In genomic region chr16:11561440-11561797, GRCh38 we compare ENCODE assay signal across 12 cellular contexts. TPM values are rescaled to one million over a fixed set of nuclear protein-coding genes. Genes with fewer than 3 reads are reported as not detected.
DNase-seq lines count a peak whose midpoint lies in the region; ATAC-seq, FAIRE-seq and TF ChIP-seq lines count a peak whose summit lies in the region.
"Had no signal": no experiment of that assay in that cellular context is flagged by ENCODE, and none has a peak within 500 bp of the region (broad histone marks: within the 10 kb centered on the region; RNA-seq: fewer than 3 reads in every experiment).

No MANE protein-coding gene starts in this region.

- DNase-seq in H9 = no peak
- DNase-seq in activated CD8-positive, alpha-beta T cell treated with anti-CD3 and anti-CD28 coated beads, Interleukin-2, amount 10 ng/mL, durations not matched to agents 7 days and 5 days = no peak
- DNase-seq in small intestine = no peak
- no peak for DNase-seq in NCI-H82 (lab: John Stamatoyannopoulos, UW)
- DNase-seq in MM.1S = no peak
- no peak for DNase-seq in HuH-7.5 (ENCODE audit: low spot score)
- no peak for DNase-seq in PC-3
- DNase-seq: GDM1, NCI-H1048, nucleus accumbens, SIG-M5 had no signal

- H2BK12ac ChIP-seq in H9 (ENCODE audit: insufficient read length, low read depth, low read length) = no peak overlapping the region

- no peaks in the 10 kb centered on the region for H3K9me2 ChIP-seq in MM.1S (replicated peaks; ENCODE audit: insufficient read depth, low read length)
- no peaks in the 10 kb centered on the region for H3K9me2 ChIP-seq in PC-3 (replicated peaks; ENCODE audit: low read length)

- H3K36me3 Mint-ChIP-seq in H9 (ENCODE audit: insufficient read depth in 1 of 3, low read depth in 3 of 3) = peaks cover 6 to 30% (median 30%) of the 10 kb centered on the region in 3 experiments
- H3K36me3 Mint-ChIP-seq in activated CD8-positive, alpha-beta T cell treated with anti-CD3 and anti-CD28 coated beads, Interleukin-2, amount 10 ng/mL, durations not matched to agents 7 days and 5 days (ENCODE audit: low read depth) = peaks cover 47% of the 10 kb centered on the region

- H3K9ac ChIP-seq in H9 (ENCODE audit: extremely low read depth, insufficient read length, low read length) (no peak overlapping the region), MM.1S (ENCODE audit: low read length) (no peak overlapping the region), PC-3 (ENCODE audit: low read length) (no peak overlapping the region)

- H3K9me3 ChIP-seq in H9 (ENCODE audit: control insufficient read depth, low read depth, low read length) (no peaks in the 10 kb centered on the region), gastroesophageal sphincter (peaks cover 0 to 3% (median 0%) of the 10 kb centered on the region in 3 donors), small intestine (ENCODE audit: control insufficient read depth, low read depth) (no peaks in the 10 kb centered on the region), MM.1S (replicated peaks; ENCODE audit: insufficient read depth, low read length) (no peaks in the 10 kb centered on the region), PC-3 (ENCODE audit: low read length) (no peaks in the 10 kb centered on the region)

- no peak for TF ChIP-seq EP300 in gastroesophageal sphincter (IDR thresholded peaks at IDR 0.05)

- H3T11ph ChIP-seq in H9 (ENCODE audit: low read length) = no peak overlapping the region

- H4K8ac ChIP-seq in H9 (replicated peaks; ENCODE audit: insufficient read length, low read depth, low read length) = no peak overlapping the region

- POLR2A ChIA-PET in activated CD8-positive, alpha-beta T cell treated with anti-CD3 and anti-CD28 coated beads, Interleukin-2, amount 10 ng/mL, durations not matched to agents 7 days and 5 days (lab: Charles Lee) = interaction anchor here (1.3 to 2.0 kb wide), 2 partner anchors 9 to 25 kb away, joined by 3 to 8 read pairs; partner anchors contain the start of gene LITAF
- POLR2A ChIA-PET in PC-3 (lab: Charles Lee; ENCODE audit: unreplicated experiment) = no interaction called here

- H3K4ac ChIP-seq in H9 (ENCODE audit: low read depth, low read length) = no peak overlapping the region

- H2BK120ac ChIP-seq in H9 (ENCODE audit: low read depth, low read length, poor library complexity, severe bottlenecking) = no peak overlapping the region

- no peak overlapping the region for H3K23ac ChIP-seq in H9 (ENCODE audit: insufficient read length, low read depth, low read length)

- WGBS in H9 (ENCODE audit: extremely low coverage, insufficient read length, low lambda C conversion rate) = no CpG with 5 or more reads among the region's 6 CpGs
- WGBS in gastroesophageal sphincter (ENCODE audit: low coverage in 1 of 2), 2 donors = 69 to 74% methylated on average over 5 to 6 of the region's 6 CpGs
- 67 to 87% (median 86%) methylated on average over 6 of the region's 6 CpGs for WGBS in small intestine, 3 donors

- TF ChIP-seq POLR2A in gastroesophageal sphincter (IDR thresholded peaks at IDR 0.05) = no peak

- peaks cover 0 to 4% of the 10 kb centered on the region in 2 experiments; a peak in 2 of 5 replicates for H3K9me3 Mint-ChIP-seq in H9
- H3K9me3 Mint-ChIP-seq in activated CD8-positive, alpha-beta T cell treated with anti-CD3 and anti-CD28 coated beads, Interleukin-2, amount 10 ng/mL, durations not matched to agents 7 days and 5 days (ENCODE audit: insufficient read depth) = no peaks in the 10 kb centered on the region

- no peak overlapping the region for H3K18ac ChIP-seq in H9 (ENCODE audit: insufficient read length, low read depth, low read length)

- no peak overlapping the region for H3K56ac ChIP-seq in H9 (ENCODE audit: insufficient read length, low read depth, low read length)

- no peak overlapping the region for H4K5ac ChIP-seq in H9 (ENCODE audit: insufficient read length, low read depth, low read length)

- H3K27me3 ChIP-seq in H9 (ENCODE audit: insufficient read depth, low read length) (no peaks in the 10 kb centered on the region), gastroesophageal sphincter (no peaks in the 10 kb centered on the region), small intestine (ENCODE audit: control insufficient read depth in 2 of 2, insufficient read depth in 2 of 2, low read length in 2 of 2) (no peaks in the 10 kb centered on the region), MM.1S (replicated peaks; ENCODE audit: insufficient read depth, low read length) (no peaks in the 10 kb centered on the region), PC-3 (ENCODE audit: low read length) (no peaks in the 10 kb centered on the region)

- H4K20me1 ChIP-seq in H9 (ENCODE audit: control insufficient read depth, insufficient read depth, insufficient read length) (no peaks in the 10 kb centered on the region), MM.1S (ENCODE audit: insufficient read depth, low read length) (peaks cover 12% of the 10 kb centered on the region; the same call in 1 of the 2 replicates), PC-3 (ENCODE audit: low read length) (no peaks in the 10 kb centered on the region)

- H3K4me1 ChIP-seq in H9 (ENCODE audit: insufficient read depth, low read length) (peaks cover 5% of the 10 kb centered on the region; the same call in 1 of the 2 replicates), gastroesophageal sphincter (peaks cover 0 to 37% (median 3%) of the 10 kb centered on the region in 3 donors), small intestine (ENCODE audit: control insufficient read depth in 2 of 2, insufficient read depth in 1 of 2, low read depth in 1 of 2, low read length in 1 of 2) (no peaks in the 10 kb centered on the region), MM.1S (ENCODE audit: low read length) (no peaks in the 10 kb centered on the region; the same call in 1 of the 2 replicates), PC-3 (ENCODE audit: insufficient read depth, low read length) (no peaks in the 10 kb centered on the region)

- H3K27ac ChIP-seq in H9 (ENCODE audit: insufficient read length, low read depth, low read length) (no peak overlapping the region), gastroesophageal sphincter (peak overlapping the region in 3 of 4 donors; percentile 53 to 76 (median 59)), small intestine (ENCODE audit: low read depth in 1 of 2, low read length in 1 of 2) (peak overlapping the region; percentile 22 to 81), MM.1S (ENCODE audit: low read length) (no peak overlapping the region), PC-3 (ENCODE audit: low read length) (no peak overlapping the region)

- peaks cover 0 to 3% of the 10 kb centered on the region in 2 donors for H3K36me3 ChIP-seq in gastroesophageal sphincter
- H3K36me3 ChIP-seq in small intestine (ENCODE audit: control insufficient read depth in 2 of 2, insufficient read depth in 2 of 2, low read length in 2 of 2) = peaks cover 0 to 5% of the 10 kb centered on the region in 2 donors
- peaks cover 5% of the 10 kb centered on the region for H3K36me3 ChIP-seq in MM.1S (replicated peaks; ENCODE audit: insufficient read depth, low read length)
- no peaks in the 10 kb centered on the region for H3K36me3 ChIP-seq in PC-3 (ENCODE audit: low read depth, low read length)

- no peaks in the 10 kb centered on the region for H3F3A ChIP-seq in MM.1S (ENCODE audit: insufficient read depth, low read length)
- H3F3A ChIP-seq in PC-3 (ENCODE audit: low read length, unreplicated experiment) = no peaks in the 10 kb centered on the region

- H4K91ac ChIP-seq in H9 (ENCODE audit: insufficient read length, low read depth, low read length) = no peak overlapping the region

- no peak for ATAC-seq in activated CD8-positive, alpha-beta T cell treated with anti-CD3 and anti-CD28 coated beads, Interleukin-2, amount 10 ng/mL, durations not matched to agents 7 days and 5 days
- ATAC-seq in gastroesophageal sphincter (no peak), PC-3 (no peak)

- H2AFZ ChIP-seq in H9 (ENCODE audit: low read length) (no peak overlapping the region), MM.1S (ENCODE audit: low read length) (no peak overlapping the region), PC-3 (ENCODE audit: low read length) (no peak overlapping the region)

- H2AK5ac ChIP-seq in H9 (ENCODE audit: insufficient read length, low read length) = no peak overlapping the region

- H2BK15ac ChIP-seq in H9 (ENCODE audit: low read depth, low read length) = no peak overlapping the region

- H2BK20ac ChIP-seq in H9 (ENCODE audit: low read depth, low read length, poor library complexity, severe bottlenecking) = no peak overlapping the region

- CTCF ChIA-PET in activated CD8-positive, alpha-beta T cell treated with anti-CD3 and anti-CD28 coated beads, Interleukin-2, amount 10 ng/mL, durations not matched to agents 7 days and 5 days (lab: Charles Lee) = interaction anchor here (1.1 to 2.7 kb wide), 3 partner anchors 21 to 68 kb away, joined by 3 to 24 read pairs (median 7); no protein-coding TSS in a partner anchor
- CTCF ChIA-PET in PC-3 (lab: Charles Lee) = no interaction called here

- no peak overlapping the region for H2BK5ac ChIP-seq in H9 (ENCODE audit: insufficient read length, low read length)

- H3K27ac Mint-ChIP-seq in H9 = peak overlapping the region; percentile 9 to 74 (median 56)
- peak overlapping the region; percentile 93 for H3K27ac Mint-ChIP-seq in activated CD8-positive, alpha-beta T cell treated with anti-CD3 and anti-CD28 coated beads, Interleukin-2, amount 10 ng/mL, durations not matched to agents 7 days and 5 days

- no peaks in the 10 kb centered on the region for H3K23me2 ChIP-seq in H9 (ENCODE audit: insufficient read length, low read depth, low read length, poor library complexity, severe bottlenecking)

- no peak for FAIRE-seq in small intestine (lab: Jason Lieb, UNC)

- no peak overlapping the region for H3K14ac ChIP-seq in H9 (ENCODE audit: insufficient read depth, low read length)

- BruUV-seq in PC-3 (replicated peaks; lab: Mats Ljungman, UMichigan) = no TSS peak

- H3K4me2 ChIP-seq in H9 (ENCODE audit: insufficient read depth, insufficient read length, low read length) = no peak overlapping the region
- no peak overlapping the region for H3K4me2 ChIP-seq in MM.1S (ENCODE audit: low read depth, low read length)
- no peak overlapping the region for H3K4me2 ChIP-seq in PC-3 (ENCODE audit: low read length)

- TF ChIP-seq CTCF in H9 (conservative IDR thresholded peaks at IDR 0.05) (no peak), gastroesophageal sphincter (IDR thresholded peaks at IDR 0.05) (no peak), MM.1S (IDR thresholded peaks at IDR 0.05; ENCODE audit: low read length) (no peak), PC-3 (conservative IDR thresholded peaks at IDR 0.05; ENCODE audit: low read depth, low read length) (no peak)

- H3K79me1 ChIP-seq in H9 (ENCODE audit: insufficient read depth, low read depth, low read length, poor library complexity, severe bottlenecking) = no peaks in the 10 kb centered on the region

- H3K4me3 ChIP-seq in gastroesophageal sphincter (no peak overlapping the region), small intestine (ENCODE audit: low read depth in 1 of 2, low read length in 2 of 2) (no peak overlapping the region), MM.1S (ENCODE audit: low read length) (no peak overlapping the region), PC-3 (ENCODE audit: low read length) (no peak overlapping the region)

- no peak overlapping the region for H3K4me3 Mint-ChIP-seq in H9
- peak overlapping the region; percentile 76 for H3K4me3 Mint-ChIP-seq in activated CD8-positive, alpha-beta T cell treated with anti-CD3 and anti-CD28 coated beads, Interleukin-2, amount 10 ng/mL, durations not matched to agents 7 days and 5 days

- H3K79me2 ChIP-seq in H9 (ENCODE audit: insufficient read depth, low read length) = no peaks in the 10 kb centered on the region
- peaks cover 97% of the 10 kb centered on the region for H3K79me2 ChIP-seq in MM.1S (ENCODE audit: low read length)
- no peaks in the 10 kb centered on the region for H3K79me2 ChIP-seq in PC-3 (ENCODE audit: low read length)

- H3K4me1 Mint-ChIP-seq in H9 = peaks cover 48 to 49% of the 10 kb centered on the region in 2 experiments
- peaks cover 82% of the 10 kb centered on the region for H3K4me1 Mint-ChIP-seq in activated CD8-positive, alpha-beta T cell treated with anti-CD3 and anti-CD28 coated beads, Interleukin-2, amount 10 ng/mL, durations not matched to agents 7 days and 5 days (ENCODE audit: low read depth)

- intact Hi-C loops in PC-3 (cut with micrococcal nuclease) = no loop called here

- no peaks in the 10 kb centered on the region for H3K27me3 Mint-ChIP-seq in H9 (ENCODE audit: low read depth)
- H3K27me3 Mint-ChIP-seq in activated CD8-positive, alpha-beta T cell treated with anti-CD3 and anti-CD28 coated beads, Interleukin-2, amount 10 ng/mL, durations not matched to agents 7 days and 5 days (ENCODE audit: low read depth) = no peaks in the 10 kb centered on the region

RNA-seq across cellular contexts. Expression of gene LITAF, which starts 25.3 kb away (rescaled TPM):
- total RNA-seq in H9 (2021) (249 and 265 TPM in 2 replicates), gastroesophageal sphincter (10 to 100 TPM; 31.6 to 95.0 (median 44.5) TPM), PC-3 (2014; rRNA removed) (12.8 and 13.1 TPM in 2 replicates)
- 10 to 100 TPM; 79.4 to 80.5 TPM for total RNA-seq in activated CD8-positive, alpha-beta T cell treated with anti-CD3 and anti-CD28 coated beads, Interleukin-2, amount 10 ng/mL, durations not matched to agents 7 days and 5 days
- polyA plus RNA-seq in small intestine = 100 to 1,000 TPM in 1 of 3 donors, 10 to 100 TPM in 2; 44.7 to 112 (median 47.8) TPM

Comparison
In these comparisons a context has a peak if more than half of its experiments do, and no peak if none do; other contexts are left out.
1. H3K27ac ChIP-seq: peak in gastroesophageal sphincter (3 of 4) and small intestine (2 of 2); none in H9 (single experiment), MM.1S (single experiment) and PC-3 (single experiment).